14 cellular contexts compared by ENCODE assay signal in the genomic region with DNA sequence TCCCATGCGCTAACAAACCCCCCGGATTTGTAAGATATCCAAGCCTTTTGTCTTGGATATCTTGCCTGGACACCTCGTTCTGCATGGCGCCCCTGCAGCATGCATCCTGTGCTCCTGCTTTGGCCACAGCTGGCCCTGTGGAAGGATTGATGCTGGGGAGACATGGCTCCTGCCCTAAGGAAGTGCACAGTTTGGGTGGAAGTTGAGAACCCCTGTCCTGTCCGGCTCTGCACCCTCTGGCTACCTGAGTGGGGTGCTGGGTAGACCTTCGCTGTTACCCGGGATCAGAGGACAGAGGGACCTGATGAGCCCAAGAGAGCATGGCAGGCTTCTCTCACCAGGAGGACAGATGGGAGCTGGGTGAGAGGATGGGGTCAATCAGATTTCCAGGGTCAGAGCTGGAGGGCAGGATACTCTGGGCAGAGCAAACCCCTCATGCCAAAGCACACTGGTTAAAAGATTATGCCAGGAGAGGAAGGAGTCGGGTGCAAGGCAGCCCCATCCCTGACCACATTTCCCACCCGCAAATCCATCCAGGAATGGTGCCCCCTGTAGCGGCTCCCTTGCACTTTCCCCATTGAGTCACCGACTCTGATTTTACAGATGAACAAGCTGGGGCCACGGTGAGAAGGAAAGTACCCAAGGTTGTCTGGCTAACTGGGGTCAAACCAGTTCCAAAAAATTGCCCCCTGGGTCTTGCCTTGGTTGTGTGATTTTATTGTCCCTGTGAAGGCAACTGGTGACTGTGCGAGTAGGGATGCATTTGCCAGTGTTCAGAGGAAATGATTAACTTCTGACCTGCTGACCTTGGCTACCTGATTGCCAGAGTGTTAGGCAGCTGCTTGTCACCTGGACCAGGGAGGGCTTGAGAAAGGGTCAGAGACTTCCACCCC.
DNase-seq lines count a peak whose midpoint lies in the region; ATAC-seq and TF ChIP-seq lines count a peak whose summit lies in the region.
"Had no signal": no experiment of that assay in that cellular context is flagged by ENCODE, and none has a peak within 500 bp of the region (broad histone marks: within the 10 kb centered on the region; RNA-seq: fewer than 3 reads in every experiment).

No MANE protein-coding gene starts in this region.

- intact Hi-C loops in IMR-90 (cut with micrococcal nuclease) = no loop called here
- intact Hi-C loops in OCI-LY7 (cut with micrococcal nuclease; ENCODE audit: unreplicated experiment) = no loop called here

- peaks cover 6% of the 10 kb centered on the region for H3K27me3 Mint-ChIP-seq in glutamatergic neuron (ENCODE audit: unreplicated experiment)
- H3K27me3 Mint-ChIP-seq in activated CD4-positive, alpha-beta T cell treated with anti-CD3 and anti-CD28 coated beads, Interleukin-2, amount 10 ng/mL, durations not matched to agents 7 days and 5 days = peaks cover under 1% of the 10 kb centered on the region
- H3K27me3 Mint-ChIP-seq: activated naive CD4-positive, alpha-beta T cell treated with anti-CD3 and anti-CD28 coated beads, Interleukin-2, amount 50 U/mL, for 24 hours had no signal

- BruUV-seq in IMR-90 (replicated peaks; lab: Mats Ljungman, UMichigan) (no TSS peak), OCI-LY7 (replicated peaks; lab: Mats Ljungman, UMichigan) (no TSS peak)

- H3K79me1 ChIP-seq in IMR-90 (ENCODE audit: low read depth in 1 of 2, low read length in 2 of 2) = no peaks in the 10 kb centered on the region

- no peak overlapping the region for H4K8ac ChIP-seq in IMR-90 (ENCODE audit: low read depth in 2 of 2, low read length in 2 of 2)

- H3K23ac ChIP-seq in IMR-90 (ENCODE audit: low read depth, low read length) = no peak overlapping the region

- H3K9ac ChIP-seq in IMR-90 (ENCODE audit: low read depth, low read length) = no peak overlapping the region
- no peak overlapping the region for H3K9ac ChIP-seq in rectal smooth muscle tissue (ENCODE audit: low read length)

- CTCF ChIA-PET in IMR-90 (lab: Yijun Ruan, JAX) = no interaction called here
- CTCF ChIA-PET in activated CD4-positive, alpha-beta T cell treated with anti-CD3 and anti-CD28 coated beads, Interleukin-2, amount 10 ng/mL, durations not matched to agents 7 days and 5 days (lab: Charles Lee) = no interaction called here
- CTCF ChIA-PET in OCI-LY7 (lab: Charles Lee; ENCODE audit: unreplicated experiment) = no interaction called here

- DNase-seq in A172 (ENCODE audit: low spot score) (peak; percentile 56), IMR-90 (no peak), glutamatergic neuron (no peak), mucosa of gallbladder (ENCODE audit: low spot score) (no peak), DMS114 treated with DMSO at 0.1 percent for 48 hours (lab: John Stamatoyannopoulos, UW; ENCODE audit: unreplicated experiment) (no peak), OCI-LY7 (ENCODE audit: low spot score) (no peak)
- DNase-seq in activated CD4-positive, alpha-beta T cell treated with anti-CD3 and anti-CD28 coated beads, Interleukin-2, amount 10 ng/mL, durations not matched to agents 7 days and 5 days = no peak
- DNase-seq: activated CD4-positive, alpha-beta T cell treated with anti-CD3 and anti-CD28 coated beads, Interleukin-2, amount 50 U/mL, for 1 hour; NCI-H1436; stimulated activated CD4-positive, alpha-beta T cell treated with anti-CD3 and anti-CD28 coated beads, Interleukin-12 subunit alpha, Interleukin-12 subunit beta, amount 100 ng/mL, for 4 hours; stimulated activated naive CD4-positive, alpha-beta T cell treated with Interleukin-2 at 50 U/mL for 16 hours had no signal

- peaks cover 10% of the 10 kb centered on the region for H3K27me3 ChIP-seq in IMR-90 (ENCODE audit: control insufficient read depth, insufficient read depth, low read length)
- H3K27me3 ChIP-seq in rectal smooth muscle tissue (ENCODE audit: control insufficient read depth, insufficient read depth, low read length) = no peaks in the 10 kb centered on the region
- H3K27me3 ChIP-seq: pancreas had no signal

- no peak overlapping the region for H4K5ac ChIP-seq in IMR-90 (ENCODE audit: low read depth, low read length)

- H2BK20ac ChIP-seq in IMR-90 (ENCODE audit: low read depth, low read length) = no peak overlapping the region

- in situ Hi-C loops in IMR-90 (cut with MboI; ENCODE audit: low sequenced_read_pairs) = no loop called here

- H3K9me3 ChIP-seq in IMR-90 (ENCODE audit: control insufficient read depth, insufficient read depth, low read length) = peaks cover 8% of the 10 kb centered on the region
- no peaks in the 10 kb centered on the region for H3K9me3 ChIP-seq in OCI-LY7 (ENCODE audit: low read length)
- H3K9me3 ChIP-seq: pancreas had no signal

- H3K4me3 ChIP-seq in IMR-90 (ENCODE audit: insufficient read depth, low read depth, low read length) = no peak overlapping the region
- H3K4me3 ChIP-seq in rectal smooth muscle tissue (ENCODE audit: low read length) = no peak overlapping the region
- H3K4me3 ChIP-seq in OCI-LY7 (ENCODE audit: low read depth, low read length, poor library complexity, severe bottlenecking) = no peak overlapping the region
- H3K4me3 ChIP-seq: pancreas had no signal

- peaks cover 2% of the 10 kb centered on the region for H3K4me1 Mint-ChIP-seq in glutamatergic neuron (ENCODE audit: low read depth, unreplicated experiment)
- H3K4me1 Mint-ChIP-seq in activated CD4-positive, alpha-beta T cell treated with anti-CD3 and anti-CD28 coated beads, Interleukin-2, amount 10 ng/mL, durations not matched to agents 7 days and 5 days = no peaks in the 10 kb centered on the region
- H3K4me1 Mint-ChIP-seq: activated naive CD4-positive, alpha-beta T cell treated with anti-CD3 and anti-CD28 coated beads, Interleukin-2, amount 50 U/mL, for 24 hours had no signal

- TF ChIP-seq RAD21 in IMR-90 (IDR thresholded peaks at IDR 0.05; ENCODE audit: low read length) = no peak

- H2AFZ ChIP-seq in IMR-90 (replicated peaks; ENCODE audit: low read length, poor library complexity) = no peak overlapping the region
- no peak overlapping the region for H2AFZ ChIP-seq in OCI-LY7 (ENCODE audit: low read length)

- H3K79me2 ChIP-seq in OCI-LY7 (ENCODE audit: insufficient read depth, low read depth, low read length) = no peaks in the 10 kb centered on the region

- H4K20me1 ChIP-seq in IMR-90 (ENCODE audit: insufficient read depth, low read length) (no peaks in the 10 kb centered on the region), OCI-LY7 (ENCODE audit: insufficient read depth, low read length) (no peaks in the 10 kb centered on the region)

- H3K4me2 ChIP-seq in IMR-90 (ENCODE audit: low read depth, low read length) (no peak overlapping the region), OCI-LY7 (ENCODE audit: low read length) (no peak overlapping the region)

- TF ChIP-seq POLR2A in IMR-90 (IDR thresholded peaks at IDR 0.05; ENCODE audit: low read depth, low read length) = no peak

- H3K27ac ChIP-seq in IMR-90 (ENCODE audit: insufficient read depth, low read length) (no peak overlapping the region), rectal smooth muscle tissue (ENCODE audit: low read depth, low read length) (peak overlapping the region; percentile 87), OCI-LY7 (ENCODE audit: low read depth, low read length, poor library complexity, severe bottlenecking) (no peak overlapping the region)

- H3K27ac Mint-ChIP-seq in glutamatergic neuron (ENCODE audit: unreplicated experiment) = peak overlapping the region; percentile 22
- H3K27ac Mint-ChIP-seq in activated CD4-positive, alpha-beta T cell treated with anti-CD3 and anti-CD28 coated beads, Interleukin-2, amount 10 ng/mL, durations not matched to agents 7 days and 5 days = no peak overlapping the region
- H3K27ac Mint-ChIP-seq: activated naive CD4-positive, alpha-beta T cell treated with anti-CD3 and anti-CD28 coated beads, Interleukin-2, amount 50 U/mL, for 24 hours had no signal

- dilution Hi-C loops in IMR-90 (cut with HindIII; ENCODE audit: low sequenced_read_pairs, unreplicated experiment) = no loop called here

- TF ChIP-seq CTCF in IMR-90 (conservative IDR thresholded peaks at IDR 0.05; ENCODE audit: low read depth, low read length) = no peak
- no peak for TF ChIP-seq CTCF in glutamatergic neuron (IDR thresholded peaks at IDR 0.05; ENCODE audit: partially characterized antibody, unreplicated experiment)
- TF ChIP-seq CTCF in OCI-LY7 (conservative IDR thresholded peaks at IDR 0.05; ENCODE audit: low read length) = no peak

- no peak overlapping the region for H2AK5ac ChIP-seq in IMR-90 (ENCODE audit: low read depth, low read length)

- no peak overlapping the region for H2BK5ac ChIP-seq in IMR-90 (ENCODE audit: low read depth, low read length, poor library complexity, severe bottlenecking)

- H3K36me3 ChIP-seq in IMR-90 (ENCODE audit: control insufficient read depth, insufficient read depth, low read length) (no peaks in the 10 kb centered on the region), rectal smooth muscle tissue (ENCODE audit: control insufficient read depth, insufficient read depth, low read length) (no peaks in the 10 kb centered on the region), OCI-LY7 (ENCODE audit: insufficient read depth, low read length) (no peaks in the 10 kb centered on the region)
- H3K36me3 ChIP-seq: pancreas had no signal

- H3K56ac ChIP-seq in IMR-90 (ENCODE audit: extremely low read depth, insufficient read depth, low read length) = no peak overlapping the region

- H4K91ac ChIP-seq in IMR-90 (ENCODE audit: insufficient read depth, low read depth, low read length) = no peak overlapping the region

- no peak overlapping the region for H3K4me3 Mint-ChIP-seq in glutamatergic neuron (ENCODE audit: unreplicated experiment)
- H3K4me3 Mint-ChIP-seq in activated CD4-positive, alpha-beta T cell treated with anti-CD3 and anti-CD28 coated beads, Interleukin-2, amount 10 ng/mL, durations not matched to agents 7 days and 5 days = no peak overlapping the region
- H3K4me3 Mint-ChIP-seq: activated naive CD4-positive, alpha-beta T cell treated with anti-CD3 and anti-CD28 coated beads, Interleukin-2, amount 50 U/mL, for 24 hours had no signal

- H3K18ac ChIP-seq in IMR-90 (ENCODE audit: low read depth, low read length) = no peak overlapping the region

- peak overlapping the region; percentile 4; the same call in 1 of the 2 replicates for H3K4ac ChIP-seq in IMR-90 (ENCODE audit: low read depth, low read length)

- no peaks in the 10 kb centered on the region for H3K9me3 Mint-ChIP-seq in glutamatergic neuron (ENCODE audit: unreplicated experiment)
- H3K9me3 Mint-ChIP-seq in activated CD4-positive, alpha-beta T cell treated with anti-CD3 and anti-CD28 coated beads, Interleukin-2, amount 10 ng/mL, durations not matched to agents 7 days and 5 days = no peaks in the 10 kb centered on the region
- H3K9me3 Mint-ChIP-seq: activated naive CD4-positive, alpha-beta T cell treated with anti-CD3 and anti-CD28 coated beads, Interleukin-2, amount 50 U/mL, for 24 hours had no signal

- H3K36me3 Mint-ChIP-seq in glutamatergic neuron (ENCODE audit: unreplicated experiment) = peaks cover 4% of the 10 kb centered on the region
- no peaks in the 10 kb centered on the region for H3K36me3 Mint-ChIP-seq in activated CD4-positive, alpha-beta T cell treated with anti-CD3 and anti-CD28 coated beads, Interleukin-2, amount 10 ng/mL, durations not matched to agents 7 days and 5 days (ENCODE audit: low read depth)
- H3K36me3 Mint-ChIP-seq: activated naive CD4-positive, alpha-beta T cell treated with anti-CD3 and anti-CD28 coated beads, Interleukin-2, amount 50 U/mL, for 24 hours had no signal

- H3K14ac ChIP-seq in IMR-90 (replicated peaks; ENCODE audit: low read depth, low read length) = no peak overlapping the region

- no peak overlapping the region for H2AK9ac ChIP-seq in IMR-90 (replicated peaks; ENCODE audit: low read depth, low read length, poor library complexity)

- H3K4me1 ChIP-seq in IMR-90 (ENCODE audit: control insufficient read depth, insufficient read depth, low read length) (peaks cover 11% of the 10 kb centered on the region), rectal smooth muscle tissue (ENCODE audit: control insufficient read depth, insufficient read depth, low read length) (peaks cover 27% of the 10 kb centered on the region), OCI-LY7 (ENCODE audit: insufficient read depth, low read length, poor library complexity, severe bottlenecking) (no peaks in the 10 kb centered on the region)

- H3K9me1 ChIP-seq in IMR-90 (ENCODE audit: insufficient read depth, low read length) = no peaks in the 10 kb centered on the region; the same call in 1 of the 2 replicates

- POLR2A ChIA-PET in IMR-90 (lab: Charles Lee; ENCODE audit: unreplicated experiment) (no interaction called here), OCI-LY7 (lab: Charles Lee) (no interaction called here)
- POLR2A ChIA-PET in activated CD4-positive, alpha-beta T cell treated with anti-CD3 and anti-CD28 coated beads, Interleukin-2, amount 10 ng/mL, durations not matched to agents 7 days and 5 days (lab: Charles Lee) = no interaction called here

- 92% methylated on average over 7 of the region's 13 CpGs; no CpG with 5 or more reads in 1 of the 2 experiments for WGBS in IMR-90 (ENCODE audit: extremely low coverage in 2 of 2, insufficient read length in 1 of 2), 2 experiments

- ATAC-seq in IMR-90 (ENCODE audit: low read depth) = no peak

- no peak overlapping the region for H2BK120ac ChIP-seq in IMR-90 (ENCODE audit: low read depth, low read length)

- H3K9me2 ChIP-seq in OCI-LY7 (ENCODE audit: insufficient read depth, low read length) = no peaks in the 10 kb centered on the region

- no peak overlapping the region for H2BK15ac ChIP-seq in IMR-90 (ENCODE audit: low read depth, low read length)
